ENCODE assay signal across 25 cellular contexts in genomic region chr18:26021061-26021754, GRCh38.
"Had no signal": no experiment of that assay in that cellular context is flagged by ENCODE, and none has a peak within 500 bp of the region (broad histone marks: within the 10 kb centered on the region; RNA-seq: fewer than 3 reads in every experiment).

No MANE protein-coding gene starts in this region.

- H3K4me3 ChIP-seq: sigmoid colon, testis had no signal

- FAIRE-seq: bronchial epithelial cell, kidney, TTC549 had no signal

- DNase-seq: activated CD4-positive, alpha-beta T cell treated with anti-CD3 and anti-CD28 coated beads for 1 hour; activated CD4-positive, alpha-beta T cell treated with anti-CD3 and anti-CD28 coated beads, Interleukin-2, amount 50 U/mL, for 48 hours; activated CD8-positive, alpha-beta memory T cell treated with anti-CD3 and anti-CD28 coated beads, Interleukin-2, amount 50 U/mL, for 48 hours; activated naive CD4-positive, alpha-beta T cell; activated T-cell treated with anti-CD3 and anti-CD28 coated beads, Interleukin-2, amount 50 U/mL, for 4 hours; amygdala; cerebellar nuclear complex; erythroblast; foreskin keratinocyte; kidney; mammary epithelial cell; nucleus accumbens; sigmoid colon; stimulated activated CD4-positive, alpha-beta T cell treated with anti-CD3 and anti-CD28 coated beads, Interleukin-4, amount 100 ng/mL, for 1 hour; stimulated activated naive CD4-positive, alpha-beta T cell; T-helper 1 cell; testis; WERI-Rb-1 had no signal

- H3K9me3 Mint-ChIP-seq: natural killer cell treated with Interleukin-12 subunit alpha and Interleukin-12 subunit beta and Interleukin-15 and Interleukin-18, amount 100 ng/mL, for 72 hours; type B pancreatic cell had no signal

- ATAC-seq: activated T-cell treated with anti-CD3 and anti-CD28 coated beads, Interleukin-2, amount 50 U/mL, for 4 hours; foreskin keratinocyte; left lobe of liver; natural killer cell treated with Interleukin-12 subunit alpha and Interleukin-12 subunit beta and Interleukin-15 and Interleukin-18, amount 100 ng/mL, for 72 hours had no signal

- H3K27me3 Mint-ChIP-seq: activated naive CD8-positive, alpha-beta T cell; natural killer cell treated with Interleukin-12 subunit alpha and Interleukin-12 subunit beta and Interleukin-15 and Interleukin-18, amount 100 ng/mL, for 72 hours; type B pancreatic cell had no signal

- H3K27ac Mint-ChIP-seq: activated naive CD8-positive, alpha-beta T cell; activated T-helper 2 cell treated with anti-CD3 and anti-CD28 coated beads, Interferon-gamma antibody, Interleukin-2, Interleukin-4, amounts not matched to agents 10 μg/mL and 5 μg/mL and 100 μg/mL, durations not matched to agents 14 hours and 24 hours and 36 hours; natural killer cell treated with Interleukin-12 subunit alpha and Interleukin-12 subunit beta and Interleukin-15 and Interleukin-18, amount 100 ng/mL, for 72 hours; type B pancreatic cell had no signal

- H3K4me3 Mint-ChIP-seq: activated naive CD8-positive, alpha-beta T cell; activated T-cell treated with anti-CD3 and anti-CD28 coated beads, Interleukin-2, amount 50 U/mL, for 4 hours; natural killer cell treated with Interleukin-12 subunit alpha and Interleukin-12 subunit beta and Interleukin-15 and Interleukin-18, amount 100 ng/mL, for 72 hours; type B pancreatic cell had no signal
